In the genomic region with DNA sequence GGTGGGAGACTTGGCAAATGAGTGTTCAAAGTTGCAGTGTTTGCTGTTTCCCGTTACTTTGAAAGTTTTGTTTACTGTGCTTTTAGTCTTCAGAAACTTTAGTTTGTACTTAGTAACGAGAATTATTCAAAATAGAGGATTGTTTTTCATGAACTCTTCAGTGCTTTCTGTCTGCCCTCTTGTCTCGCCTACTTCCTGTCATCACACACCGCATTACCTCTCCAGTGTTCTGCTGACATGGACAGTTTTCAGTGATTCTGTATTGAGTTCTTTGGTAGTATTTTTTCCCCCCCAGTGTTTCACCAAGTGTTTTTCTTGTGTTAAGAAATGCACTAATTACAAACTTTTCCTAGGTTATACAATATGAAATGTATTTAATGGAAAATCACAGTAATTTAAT, we compare ENCODE assay signal across 17 cellular contexts.
DNase-seq lines count a peak whose midpoint lies in the region; ATAC-seq, FAIRE-seq and TF ChIP-seq lines count a peak whose summit lies in the region.
"Had no signal": no experiment of that assay in that cellular context is flagged by ENCODE, and none has a peak within 500 bp of the region (broad histone marks: within the 10 kb centered on the region; RNA-seq: fewer than 3 reads in every experiment).

No MANE protein-coding gene starts in this region.

- TF ChIP-seq EP300 in suprapubic skin (IDR thresholded peaks at IDR 0.05), result no peak

- no peaks in the 10 kb centered on the region for H3K27me3 Mint-ChIP-seq in natural killer cell (ENCODE audit: low read depth in 2 of 2)
- no peaks in the 10 kb centered on the region for H3K27me3 Mint-ChIP-seq in natural killer cell treated with Interleukin-12 subunit alpha and Interleukin-12 subunit beta and Interleukin-15 and Interleukin-18, amount 100 ng/mL, for 72 hours
- no peaks in the 10 kb centered on the region for H3K27me3 Mint-ChIP-seq in stimulated activated memory B cell treated with anti-CD40 and anti-IgM and Interleukin-4, amounts not matched to agents 10 μg/mL and 1 μg/mL and 100 μg/mL, for 72 hours

- FAIRE-seq in kidney (lab: Jason Lieb, UNC), result no peak

- peak overlapping the region in 1 of 2 donors; percentile 10 for H3K27ac Mint-ChIP-seq in natural killer cell
- H3K27ac Mint-ChIP-seq in natural killer cell treated with Interleukin-12 subunit alpha and Interleukin-12 subunit beta and Interleukin-15 and Interleukin-18, amount 100 ng/mL, for 72 hours, result no peak overlapping the region
- peak overlapping the region; percentile 50 for H3K27ac Mint-ChIP-seq in stimulated activated memory B cell treated with anti-CD40 and anti-IgM and Interleukin-4, amounts not matched to agents 10 μg/mL and 1 μg/mL and 100 μg/mL, for 72 hours
- H3K27ac Mint-ChIP-seq: endodermal cell had no signal

- H3K36me3 ChIP-seq in kidney (ENCODE audit: control insufficient read depth in 1 of 2, insufficient read depth in 2 of 2, low read length in 2 of 2) (peaks cover 16 to 21% of the 10 kb centered on the region in 2 donors), suprapubic skin (peaks cover 73% of the 10 kb centered on the region)

- intact Hi-C loops in natural killer cell (cut with micrococcal nuclease) (no loop called here), kidney (cut with DNase I) (no loop called here)

- no peak overlapping the region for H3K27ac ChIP-seq in kidney (ENCODE audit: low read depth in 2 of 2, low read length in 2 of 2)
- no peak overlapping the region for H3K27ac ChIP-seq in suprapubic skin
- H3K27ac ChIP-seq: breast epithelium, WERI-Rb-1 had no signal

- DNase-seq in natural killer cell, result no peak
- DNase-seq in natural killer cell treated with Interleukin-12 subunit alpha and Interleukin-12 subunit beta and Interleukin-15 and Interleukin-18, amount 100 ng/mL, for 72 hours (ENCODE audit: low spot score), result no peak
- DNase-seq in activated CD4-positive, alpha-beta T cell treated with anti-CD3 and anti-CD28 coated beads, Interleukin-2, amount 50 U/mL, for 1 hour, result peak; percentile 39
- peak; percentile 31 for DNase-seq in choroid plexus epithelial cell (ENCODE audit: low read depth)
- no peak for DNase-seq in HuH-7.5 (ENCODE audit: low spot score)
- DNase-seq in kidney, result no peak
- no peak for DNase-seq in suprapubic skin (ENCODE audit: low spot score in 2 of 2)
- DNase-seq: endodermal cell, foreskin fibroblast, left ventricle myocardium superior, NCI-H2081 treated with DMSO at 0.1 percent for 48 hours, NCI-H748 treated with DMSO at 0.1 percent for 48 hours, WERI-Rb-1 had no signal

- H3K4me3 Mint-ChIP-seq in natural killer cell, result no peak overlapping the region
- no peak overlapping the region for H3K4me3 Mint-ChIP-seq in natural killer cell treated with Interleukin-12 subunit alpha and Interleukin-12 subunit beta and Interleukin-15 and Interleukin-18, amount 100 ng/mL, for 72 hours
- no peak overlapping the region for H3K4me3 Mint-ChIP-seq in stimulated activated memory B cell treated with anti-CD40 and anti-IgM and Interleukin-4, amounts not matched to agents 10 μg/mL and 1 μg/mL and 100 μg/mL, for 72 hours
- H3K4me3 Mint-ChIP-seq: endodermal cell had no signal

- no peak for TF ChIP-seq CTCF in natural killer cell (IDR thresholded peaks at IDR 0.05)
- no peak for TF ChIP-seq CTCF in choroid plexus epithelial cell (conservative IDR thresholded peaks at IDR 0.05; ENCODE audit: low read depth, low read length)
- no peak for TF ChIP-seq CTCF in kidney (IDR thresholded peaks at IDR 0.05; ENCODE audit: borderline replicate concordance, extremely low read depth, insufficient read depth)
- TF ChIP-seq CTCF in suprapubic skin (IDR thresholded peaks at IDR 0.05), result no peak

- H3K9me3 ChIP-seq in kidney (ENCODE audit: control insufficient read depth in 1 of 2, low read length in 2 of 2) (no peaks in the 10 kb centered on the region), suprapubic skin (no peaks in the 10 kb centered on the region)
- H3K9me3 ChIP-seq: breast epithelium had no signal

- no peaks in the 10 kb centered on the region for H3K36me3 Mint-ChIP-seq in natural killer cell
- peaks cover 6% of the 10 kb centered on the region for H3K36me3 Mint-ChIP-seq in natural killer cell treated with Interleukin-12 subunit alpha and Interleukin-12 subunit beta and Interleukin-15 and Interleukin-18, amount 100 ng/mL, for 72 hours
- H3K36me3 Mint-ChIP-seq in stimulated activated memory B cell treated with anti-CD40 and anti-IgM and Interleukin-4, amounts not matched to agents 10 μg/mL and 1 μg/mL and 100 μg/mL, for 72 hours, result peaks cover 63% of the 10 kb centered on the region

- H3K4me1 ChIP-seq in kidney (ENCODE audit: control insufficient read depth in 1 of 2, insufficient read depth in 1 of 2, low read depth in 1 of 2, low read length in 2 of 2) (no peaks in the 10 kb centered on the region), suprapubic skin (no peaks in the 10 kb centered on the region)
- H3K4me1 ChIP-seq: breast epithelium had no signal

- WGBS in suprapubic skin, result 80% methylated on average over 4 of the region's 4 CpGs

- no peak overlapping the region for H3K9ac ChIP-seq in kidney (ENCODE audit: low read length in 2 of 2)

- no peak overlapping the region for H3K4me3 ChIP-seq in choroid plexus epithelial cell (ENCODE audit: low read depth, low read length)
- H3K4me3 ChIP-seq in kidney (ENCODE audit: low read length in 2 of 2), result no peak overlapping the region
- H3K4me3 ChIP-seq in suprapubic skin, result no peak overlapping the region
- H3K4me3 ChIP-seq: breast epithelium had no signal

- no peak for TF ChIP-seq POLR2A in suprapubic skin (IDR thresholded peaks at IDR 0.05)

- peaks cover 13 to 30% of the 10 kb centered on the region in 2 donors for H3K4me1 Mint-ChIP-seq in natural killer cell
- H3K4me1 Mint-ChIP-seq in natural killer cell treated with Interleukin-12 subunit alpha and Interleukin-12 subunit beta and Interleukin-15 and Interleukin-18, amount 100 ng/mL, for 72 hours (ENCODE audit: low read depth in 2 of 2), result peaks cover 20 to 23% of the 10 kb centered on the region in 2 donors
- H3K4me1 Mint-ChIP-seq in stimulated activated memory B cell treated with anti-CD40 and anti-IgM and Interleukin-4, amounts not matched to agents 10 μg/mL and 1 μg/mL and 100 μg/mL, for 72 hours, result peaks cover 3% of the 10 kb centered on the region

- H3K9me3 Mint-ChIP-seq in natural killer cell, result no peaks in the 10 kb centered on the region
- H3K9me3 Mint-ChIP-seq in natural killer cell treated with Interleukin-12 subunit alpha and Interleukin-12 subunit beta and Interleukin-15 and Interleukin-18, amount 100 ng/mL, for 72 hours, result no peaks in the 10 kb centered on the region
- no peaks in the 10 kb centered on the region for H3K9me3 Mint-ChIP-seq in stimulated activated memory B cell treated with anti-CD40 and anti-IgM and Interleukin-4, amounts not matched to agents 10 μg/mL and 1 μg/mL and 100 μg/mL, for 72 hours
- H3K9me3 Mint-ChIP-seq: endodermal cell had no signal

- ATAC-seq in natural killer cell, result peak in 2 of 3 donors; percentile 36 to 60
- no peak for ATAC-seq in natural killer cell treated with Interleukin-12 subunit alpha and Interleukin-12 subunit beta and Interleukin-15 and Interleukin-18, amount 100 ng/mL, for 72 hours
- no peak for ATAC-seq in stimulated activated memory B cell treated with anti-CD40 and anti-IgM and Interleukin-4, amounts not matched to agents 10 μg/mL and 1 μg/mL and 100 μg/mL, for 72 hours
- ATAC-seq: HCT116, left ventricle myocardium superior, Panc1 had no signal

- H3K27me3 ChIP-seq in suprapubic skin, result no peaks in the 10 kb centered on the region
- H3K27me3 ChIP-seq: breast epithelium had no signal

Comparison
In these comparisons a context has a peak if more than half of its experiments do, and no peak if none do; other contexts are left out.
1. ATAC-seq: peak in natural killer cell (2 of 3); none in natural killer cell treated with Interleukin-12 subunit alpha and Interleukin-12 subunit beta and Interleukin-15 and Interleukin-18, amount 100 ng/mL, for 72 hours (0 of 2) and stimulated activated memory B cell treated with anti-CD40 and anti-IgM and Interleukin-4, amounts not matched to agents 10 μg/mL and 1 μg/mL and 100 μg/mL, for 72 hours (single experiment).
2. DNase-seq: peak in activated CD4-positive, alpha-beta T cell treated with anti-CD3 and anti-CD28 coated beads, Interleukin-2, amount 50 U/mL, for 1 hour (single experiment) and choroid plexus epithelial cell (single experiment); none in natural killer cell (single experiment), natural killer cell treated with Interleukin-12 subunit alpha and Interleukin-12 subunit beta and Interleukin-15 and Interleukin-18, amount 100 ng/mL, for 72 hours (single experiment), HuH-7.5 (single experiment), kidney (single experiment) and suprapubic skin (0 of 2).